In the genomic region with DNA sequence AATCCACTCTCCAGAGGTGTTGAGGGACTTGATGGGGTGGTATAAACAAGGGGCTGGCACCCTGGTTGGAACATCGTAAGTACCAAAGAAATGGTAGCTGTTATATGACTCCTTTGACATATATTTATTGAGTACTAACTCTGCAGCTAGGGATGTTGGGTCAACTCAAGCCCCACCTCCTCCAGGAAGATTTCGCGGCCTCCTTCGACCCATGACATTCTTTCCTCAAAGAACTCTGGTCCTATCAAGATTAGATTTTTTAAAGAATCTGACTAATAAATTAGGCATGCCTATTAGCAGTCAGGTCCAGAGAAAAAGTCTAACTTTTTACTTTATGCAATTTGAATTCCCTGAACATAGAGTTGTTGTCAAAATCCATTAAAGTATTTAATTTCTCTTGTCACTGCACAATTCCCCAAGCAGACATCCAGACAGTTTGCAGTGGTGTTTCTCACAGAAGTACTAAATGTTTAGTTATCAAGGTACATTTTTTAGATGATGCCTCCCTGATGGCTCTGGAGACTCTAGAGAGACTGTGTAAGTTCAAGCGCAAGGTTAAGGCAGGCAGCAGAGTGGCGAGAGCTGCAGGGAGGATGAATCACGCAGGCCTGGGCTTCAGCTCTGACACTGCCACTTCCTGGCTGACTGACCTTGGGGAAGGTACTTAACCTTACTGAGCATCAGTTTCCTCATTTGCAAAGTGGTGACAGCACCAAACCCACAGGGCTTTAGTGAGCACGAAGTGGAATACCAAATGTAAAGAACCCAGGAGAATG, we compare ENCODE assay signal across 14 cellular contexts.
A peak's percentile ranks its signal among the peaks of the same experiment; 100 is the strongest.
DNase-seq lines count a peak whose midpoint lies in the region; ATAC-seq and TF ChIP-seq lines count a peak whose summit lies in the region.
"Had no signal": no experiment of that assay in that cellular context is flagged by ENCODE, and none has a peak within 500 bp of the region (broad histone marks: within the 10 kb centered on the region; RNA-seq: fewer than 3 reads in every experiment).

No MANE protein-coding gene starts in this region.

- POLR2A ChIA-PET in activated naive CD8-positive, alpha-beta T cell treated with anti-CD3 and anti-CD28 coated beads, Interleukin-2, amount 10 ng/mL, durations not matched to agents 7 days and 5 days (lab: Charles Lee), result interaction anchor here (0.5 kb wide), 1 partner anchor 168 kb away, joined by 3 read pairs; no protein-coding TSS in a partner anchor
- POLR2A ChIA-PET in CD8-positive, alpha-beta memory T cell (lab: Charles Lee), result no interaction called here

- no peak for TF ChIP-seq CTCF in brain (conservative IDR thresholded peaks at IDR 0.05)

- no peak for DNase-seq in activated naive CD8-positive, alpha-beta T cell treated with anti-CD3 and anti-CD28 coated beads, Interleukin-2, amount 10 ng/mL, durations not matched to agents 7 days and 5 days
- DNase-seq in activated naive CD8-positive, alpha-beta T cell treated with anti-CD3 and anti-CD28 coated beads, Interleukin-2, amount 50 U/mL, for 24 hours, result no peak
- DNase-seq in kidney tubule cell (ENCODE audit: low spot score), result peak; percentile 75
- no peak for DNase-seq in CD8-positive, alpha-beta memory T cell
- DNase-seq in stimulated activated CD4-positive, alpha-beta T cell treated with anti-CD3 and anti-CD28 coated beads, Interleukin-15, amount 100 ng/mL, for 24 hours, result no peak
- DNase-seq: activated CD4-positive, alpha-beta T cell treated with anti-CD3 and anti-CD28 coated beads for 4 hours; activated naive CD4-positive, alpha-beta T cell treated with Interleukin-2 at 50 U/mL for 16 hours; heart right ventricle; right cardiac atrium; tibial artery had no signal

- CTCF ChIA-PET in CD8-positive, alpha-beta memory T cell (lab: Charles Lee), result no interaction called here

- H3K36me3 Mint-ChIP-seq in activated naive CD8-positive, alpha-beta T cell treated with anti-CD3 and anti-CD28 coated beads, Interleukin-2, amount 10 ng/mL, durations not matched to agents 7 days and 5 days, result no peaks in the 10 kb centered on the region
- no peaks in the 10 kb centered on the region for H3K36me3 Mint-ChIP-seq in activated naive CD8-positive, alpha-beta T cell treated with anti-CD3 and anti-CD28 coated beads, Interleukin-2, amount 50 U/mL, for 24 hours (ENCODE audit: low read depth)
- H3K36me3 Mint-ChIP-seq in brain, result no peaks in the 10 kb centered on the region
- peaks cover 0 to 3% (median 0%) of the 10 kb centered on the region in 3 donors for H3K36me3 Mint-ChIP-seq in CD8-positive, alpha-beta memory T cell
- H3K36me3 Mint-ChIP-seq: IgD-negative memory B cell had no signal

- no peaks in the 10 kb centered on the region for H3K36me3 ChIP-seq in CD8-positive, alpha-beta memory T cell (ENCODE audit: insufficient read depth, low read length)
- H3K36me3 ChIP-seq: heart right ventricle, tibial artery had no signal

- no peak overlapping the region for H3K27ac Mint-ChIP-seq in activated naive CD8-positive, alpha-beta T cell treated with anti-CD3 and anti-CD28 coated beads, Interleukin-2, amount 10 ng/mL, durations not matched to agents 7 days and 5 days
- H3K27ac Mint-ChIP-seq in activated naive CD8-positive, alpha-beta T cell treated with anti-CD3 and anti-CD28 coated beads, Interleukin-2, amount 50 U/mL, for 24 hours, result no peak overlapping the region
- H3K27ac Mint-ChIP-seq in brain, result peak overlapping the region; percentile 31 to 92 (median 78)
- H3K27ac Mint-ChIP-seq in CD8-positive, alpha-beta memory T cell, result no peak overlapping the region
- H3K27ac Mint-ChIP-seq: IgD-negative memory B cell had no signal

- peak; percentile 46 for ATAC-seq in activated naive CD8-positive, alpha-beta T cell treated with anti-CD3 and anti-CD28 coated beads, Interleukin-2, amount 10 ng/mL, durations not matched to agents 7 days and 5 days (ENCODE audit: low read depth)
- ATAC-seq in activated naive CD8-positive, alpha-beta T cell treated with anti-CD3 and anti-CD28 coated beads, Interleukin-2, amount 50 U/mL, for 24 hours, result no peak
- ATAC-seq in HG03175 (IDR thresholded peaks at IDR 0.05; ENCODE audit: unreplicated experiment), result no peak
- ATAC-seq in HG03378 (IDR thresholded peaks at IDR 0.05; ENCODE audit: unreplicated experiment), result no peak

- no peak overlapping the region for H3K4me3 ChIP-seq in CD8-positive, alpha-beta memory T cell (ENCODE audit: low read length)
- H3K4me3 ChIP-seq: heart right ventricle, tibial artery had no signal

- H3K4me3 Mint-ChIP-seq in activated naive CD8-positive, alpha-beta T cell treated with anti-CD3 and anti-CD28 coated beads, Interleukin-2, amount 10 ng/mL, durations not matched to agents 7 days and 5 days, result no peak overlapping the region
- H3K4me3 Mint-ChIP-seq in activated naive CD8-positive, alpha-beta T cell treated with anti-CD3 and anti-CD28 coated beads, Interleukin-2, amount 50 U/mL, for 24 hours, result no peak overlapping the region
- H3K4me3 Mint-ChIP-seq in brain, result peak overlapping the region; percentile 56 to 76 (median 69)
- no peak overlapping the region for H3K4me3 Mint-ChIP-seq in CD8-positive, alpha-beta memory T cell
- H3K4me3 Mint-ChIP-seq: IgD-negative memory B cell had no signal

- no peak overlapping the region for H3K27ac ChIP-seq in CD8-positive, alpha-beta memory T cell (ENCODE audit: low read depth, low read length)
- H3K27ac ChIP-seq: heart right ventricle, tibial artery had no signal

- no peaks in the 10 kb centered on the region for H3K9me3 ChIP-seq in CD8-positive, alpha-beta memory T cell (ENCODE audit: low read length)
- H3K9me3 ChIP-seq: heart right ventricle, tibial artery had no signal

- H3K27me3 Mint-ChIP-seq in activated naive CD8-positive, alpha-beta T cell treated with anti-CD3 and anti-CD28 coated beads, Interleukin-2, amount 10 ng/mL, durations not matched to agents 7 days and 5 days, result peaks cover 3% of the 10 kb centered on the region
- no peaks in the 10 kb centered on the region for H3K27me3 Mint-ChIP-seq in activated naive CD8-positive, alpha-beta T cell treated with anti-CD3 and anti-CD28 coated beads, Interleukin-2, amount 50 U/mL, for 24 hours
- H3K27me3 Mint-ChIP-seq in brain, result peaks cover 7% of the 10 kb centered on the region
- H3K27me3 Mint-ChIP-seq in CD8-positive, alpha-beta memory T cell, result no peaks in the 10 kb centered on the region
- H3K27me3 Mint-ChIP-seq: IgD-negative memory B cell had no signal

- H3K4me1 ChIP-seq in CD8-positive, alpha-beta memory T cell (ENCODE audit: insufficient read depth, low read length), result no peaks in the 10 kb centered on the region
- H3K4me1 ChIP-seq: tibial artery had no signal

- no peaks in the 10 kb centered on the region for H3K27me3 ChIP-seq in CD8-positive, alpha-beta memory T cell (ENCODE audit: insufficient read depth, low read length, poor library complexity, severe bottlenecking)
- H3K27me3 ChIP-seq: heart right ventricle, tibial artery had no signal

- H3K4me1 Mint-ChIP-seq in activated naive CD8-positive, alpha-beta T cell treated with anti-CD3 and anti-CD28 coated beads, Interleukin-2, amount 10 ng/mL, durations not matched to agents 7 days and 5 days, result peaks cover 22% of the 10 kb centered on the region
- peaks cover 13% of the 10 kb centered on the region for H3K4me1 Mint-ChIP-seq in activated naive CD8-positive, alpha-beta T cell treated with anti-CD3 and anti-CD28 coated beads, Interleukin-2, amount 50 U/mL, for 24 hours
- peaks cover 93% of the 10 kb centered on the region for H3K4me1 Mint-ChIP-seq in brain
- H3K4me1 Mint-ChIP-seq in CD8-positive, alpha-beta memory T cell, result no peaks in the 10 kb centered on the region

- H3K9me3 Mint-ChIP-seq in activated naive CD8-positive, alpha-beta T cell treated with anti-CD3 and anti-CD28 coated beads, Interleukin-2, amount 10 ng/mL, durations not matched to agents 7 days and 5 days, result no peaks in the 10 kb centered on the region
- no peaks in the 10 kb centered on the region for H3K9me3 Mint-ChIP-seq in activated naive CD8-positive, alpha-beta T cell treated with anti-CD3 and anti-CD28 coated beads, Interleukin-2, amount 50 U/mL, for 24 hours
- no peaks in the 10 kb centered on the region for H3K9me3 Mint-ChIP-seq in brain
- H3K9me3 Mint-ChIP-seq in CD8-positive, alpha-beta memory T cell, result no peaks in the 10 kb centered on the region

Comparison
In these comparisons a context has a peak if more than half of its experiments do, and no peak if none do; other contexts are left out.
1. H3K27ac Mint-ChIP-seq: peak in brain (5 of 5); none in activated naive CD8-positive, alpha-beta T cell treated with anti-CD3 and anti-CD28 coated beads, Interleukin-2, amount 10 ng/mL, durations not matched to agents 7 days and 5 days (single experiment), activated naive CD8-positive, alpha-beta T cell treated with anti-CD3 and anti-CD28 coated beads, Interleukin-2, amount 50 U/mL, for 24 hours (single experiment) and CD8-positive, alpha-beta memory T cell (0 of 8).
2. H3K4me3 Mint-ChIP-seq: peak in brain (5 of 5); none in activated naive CD8-positive, alpha-beta T cell treated with anti-CD3 and anti-CD28 coated beads, Interleukin-2, amount 10 ng/mL, durations not matched to agents 7 days and 5 days (single experiment), activated naive CD8-positive, alpha-beta T cell treated with anti-CD3 and anti-CD28 coated beads, Interleukin-2, amount 50 U/mL, for 24 hours (single experiment) and CD8-positive, alpha-beta memory T cell (0 of 7).